ENCODE assay signal across 9 cellular contexts in the genomic region with DNA sequence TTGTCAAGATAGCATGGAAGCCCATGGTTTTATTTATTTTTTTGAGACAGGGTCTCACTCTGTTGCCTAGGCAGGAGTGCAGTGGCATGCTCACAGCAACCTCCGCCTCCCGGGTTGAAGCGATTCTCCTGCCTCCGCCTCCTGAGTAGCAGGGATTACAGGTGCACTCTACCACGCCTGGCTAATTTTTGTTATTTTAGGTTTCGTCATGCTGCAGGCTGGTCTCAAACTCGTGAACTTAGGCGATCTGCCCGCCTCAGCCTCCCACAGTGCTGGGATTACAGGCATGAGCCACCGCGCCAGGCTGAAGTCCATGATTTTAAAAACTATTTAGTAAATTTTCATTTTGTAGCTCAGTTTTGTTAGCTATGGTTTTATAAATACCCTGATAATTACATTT. TPM values are rescaled to one million over a fixed set of nuclear protein-coding genes. Genes with fewer than 3 reads are reported as not detected.
"Had no signal": no experiment of that assay in that cellular context is flagged by ENCODE, and none has a peak within 500 bp of the region (broad histone marks: within the 10 kb centered on the region; RNA-seq: fewer than 3 reads in every experiment).

No MANE protein-coding gene starts in this region.

- ATAC-seq: HepG2, K562 had no signal

- FAIRE-seq: HepG2, HTR-8/SVneo, K562 had no signal

- DNase-seq: KBM-7, KG1 had no signal

- H3K27ac ChIP-seq: HL-60, KMS-11 had no signal

RNA-seq across cellular contexts. Expression of a gene that starts 38.3 kb away (rescaled TPM):
- total RNA-seq: HT1080 had no signal
- polyA plus RNA-seq: IMR-90 had no signal

RNA-seq across cellular contexts. Expression of a gene that starts 38.4 kb away (rescaled TPM):
- total RNA-seq: HT1080 had no signal
